1 cellular context compared by ENCODE assay signal in the genomic region with DNA sequence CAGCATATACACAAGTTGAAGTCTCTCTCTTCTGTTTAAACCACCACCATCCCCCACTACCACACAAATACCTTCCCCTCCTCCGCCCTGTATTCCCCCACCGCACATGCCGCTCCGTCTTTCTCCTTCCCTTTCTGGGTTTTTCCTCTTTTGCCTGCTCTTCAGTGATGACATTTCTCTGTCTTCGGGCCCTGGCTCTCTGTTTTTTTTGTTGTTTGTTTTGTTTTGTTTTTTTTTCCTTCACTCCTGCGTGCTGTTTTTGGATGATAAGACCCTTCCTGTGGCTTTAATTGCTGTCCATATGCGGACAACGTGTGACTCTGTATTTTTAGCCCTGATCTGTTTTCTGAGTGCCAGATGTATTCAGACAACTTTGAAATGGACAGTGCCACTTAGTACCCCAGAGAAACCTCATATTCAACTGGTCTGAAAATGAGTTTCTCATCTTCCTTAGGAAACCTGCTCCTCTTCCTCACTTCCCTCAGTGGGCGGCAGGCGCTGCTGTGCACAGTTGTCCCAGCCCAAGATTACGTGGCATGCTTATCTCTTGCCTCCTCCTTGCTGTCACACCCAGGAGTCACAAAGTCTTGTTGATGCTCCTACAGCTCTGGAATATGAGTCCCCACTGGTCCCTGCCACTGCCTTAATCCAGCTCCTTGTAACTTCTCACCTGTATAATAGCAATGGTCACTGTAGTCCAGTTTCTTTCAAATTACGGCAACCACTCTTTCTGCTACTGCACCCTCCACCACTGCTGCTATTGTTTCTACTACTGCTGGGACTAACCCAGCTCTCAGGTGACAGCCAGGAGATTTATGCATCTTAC.
TF ChIP-seq lines count a peak whose summit lies in the region.

No MANE protein-coding gene starts in this region.

TF ChIP-seq in WTC11, 78 proteins besides CTCF, POLR2A, EP300 and RAD21:
- no peak for TF ChIP-seq FOXP4 (CRISPR knock-in tag; IDR thresholded peaks at IDR 0.05)
- TF ChIP-seq ZNF138 (CRISPR knock-in tag; conservative IDR thresholded peaks at IDR 0.05) = no peak
- no peak for TF ChIP-seq NFE2L1 (CRISPR knock-in tag; IDR thresholded peaks at IDR 0.05)
- TF ChIP-seq SP1 (CRISPR knock-in tag; conservative IDR thresholded peaks at IDR 0.05) = no peak
- no peak for TF ChIP-seq ESRRA (CRISPR knock-in tag; IDR thresholded peaks at IDR 0.05; ENCODE audit: borderline replicate concordance)
- no peak for TF ChIP-seq ZNF423 (CRISPR knock-in tag; IDR thresholded peaks at IDR 0.05)
- no peak for TF ChIP-seq USF2 (CRISPR knock-in tag; IDR thresholded peaks at IDR 0.05)
- no peak for TF ChIP-seq RORB (CRISPR knock-in tag; IDR thresholded peaks at IDR 0.05)
- TF ChIP-seq, protein P1, sequence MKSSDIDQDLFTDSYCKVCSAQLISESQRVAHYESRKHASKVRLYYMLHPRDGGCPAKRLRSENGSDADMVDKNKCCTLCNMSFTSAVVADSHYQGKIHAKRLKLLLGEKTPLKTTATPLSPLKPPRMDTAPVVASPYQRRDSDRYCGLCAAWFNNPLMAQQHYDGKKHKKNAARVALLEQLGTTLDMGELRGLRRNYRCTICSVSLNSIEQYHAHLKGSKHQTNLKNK (CRISPR knock-in tag; IDR thresholded peaks at IDR 0.05) = no peak
- no peak for TF ChIP-seq SMAD4 (CRISPR knock-in tag; IDR thresholded peaks at IDR 0.05)
